In the genomic region with DNA sequence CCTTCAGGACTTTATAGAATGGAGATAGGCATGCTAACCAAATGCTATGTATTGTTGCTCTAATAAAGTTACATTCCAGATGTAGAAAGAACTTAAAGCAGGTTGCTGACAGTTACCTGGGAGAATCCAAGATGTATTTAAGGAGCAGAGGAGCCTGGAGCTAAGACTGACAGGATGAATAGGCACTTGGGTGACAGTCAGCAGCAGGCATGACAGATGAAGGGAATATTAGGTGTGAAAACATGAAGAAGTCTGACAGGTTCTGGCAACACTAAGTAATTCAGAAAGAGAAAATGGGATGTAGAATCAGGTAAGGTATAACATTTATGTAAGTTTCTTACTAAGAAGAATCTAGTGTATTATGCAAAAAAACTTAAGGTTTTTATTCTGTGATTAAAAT, we compare ENCODE assay signal across 1 cellular context.
TF ChIP-seq lines count a peak whose summit lies in the region.

No MANE protein-coding gene starts in this region.

TF ChIP-seq in neural cell, 6 proteins besides CTCF, POLR2A, EP300 and RAD21 (continued from another document):
- TF ChIP-seq TAF1 (IDR thresholded peaks at IDR 0.05; ENCODE audit: low read depth) (no peak), EZH2 (IDR thresholded peaks at IDR 0.05; ENCODE audit: borderline replicate concordance, insufficient read depth, low read length, poor library complexity, severe bottlenecking) (no peak), POLR2AphosphoS5 (IDR thresholded peaks at IDR 0.05) (peak; percentile 93), SMC3 (conservative IDR thresholded peaks at IDR 0.05; ENCODE audit: poor library complexity) (no peak)
